In the genomic region with DNA sequence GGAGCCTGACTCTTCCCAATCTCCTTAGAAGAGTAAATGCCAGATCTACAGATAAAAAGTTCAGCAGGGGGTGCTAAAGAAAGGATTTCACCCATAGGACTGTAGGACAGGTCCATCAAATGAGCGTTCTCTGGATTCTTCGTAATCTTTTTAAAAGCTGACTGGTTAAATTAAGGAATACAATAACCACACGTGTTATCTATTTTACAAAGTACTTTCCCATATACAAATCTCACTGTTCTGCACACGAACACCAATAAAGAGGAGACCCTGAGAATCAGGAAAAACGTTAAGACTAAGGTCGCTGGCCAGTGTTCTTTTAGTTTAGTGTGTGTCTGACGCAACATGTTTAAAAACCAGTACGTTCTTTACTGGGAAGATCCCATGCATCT, we compare ENCODE assay signal across 8 cellular contexts. TPM values are rescaled to one million over a fixed set of nuclear protein-coding genes. Genes with fewer than 3 reads are reported as not detected.
DNase-seq lines count a peak whose midpoint lies in the region; ATAC-seq and TF ChIP-seq lines count a peak whose summit lies in the region.

No MANE protein-coding gene starts in this region.

- peak; percentile 79 for DNase-seq in ELR (ENCODE audit: low read depth)
- peak; percentile 53 for DNase-seq in HT-29 (ENCODE audit: low spot score)
- peak; percentile 68 for DNase-seq in RPMI7951 (ENCODE audit: low read depth)
- DNase-seq in epithelial cell of esophagus (ENCODE audit: low read depth) = peak; percentile 72
- DNase-seq in mucosa of descending colon = peak in 1 of 3 donors; percentile 12
- DNase-seq in activated CD4-positive, alpha-beta T cell treated with anti-CD3 and anti-CD28 coated beads for 1 hour = no peak
- no peak for DNase-seq in activated naive CD4-positive, alpha-beta T cell (lab: John Stamatoyannopoulos, UW)

- peak; percentile 31 for ATAC-seq in GM21515 (IDR thresholded peaks at IDR 0.05; ENCODE audit: unreplicated experiment)
- peak; percentile 51 for ATAC-seq in mucosa of descending colon

- H3K9me3 ChIP-seq in mucosa of descending colon = no peaks in the 10 kb centered on the region

- TF ChIP-seq CTCF in epithelial cell of esophagus (IDR thresholded peaks at IDR 0.05; ENCODE audit: insufficient read depth, low read depth, low read length, missing control alignments) = peak; percentile 41
- TF ChIP-seq CTCF in mucosa of descending colon (IDR thresholded peaks at IDR 0.05) = no peak

- H3K36me3 ChIP-seq in mucosa of descending colon (ENCODE audit: low read depth) = no peaks in the 10 kb centered on the region

- H3K4me1 ChIP-seq in mucosa of descending colon (ENCODE audit: low read depth) = peaks cover 6% of the 10 kb centered on the region

- intact Hi-C loops in mucosa of descending colon (cut with DNase I, micrococcal nuclease) = no loop called here

- H3K4me3 ChIP-seq in epithelial cell of esophagus (ENCODE audit: low read length) = peak overlapping the region; percentile 82
- peak overlapping the region; percentile 60 for H3K4me3 ChIP-seq in mucosa of descending colon

RNA-seq across cellular contexts. Expression of a gene that starts 0.5 kb away (rescaled TPM):
- 9.5 and 11.6 TPM in 2 replicates for total RNA-seq in HT-29 (2014; rRNA removed; shearing (Covaris generic))
- 23.1 and 24.5 TPM in 2 replicates for total RNA-seq in RPMI7951 (2014; rRNA removed; shearing (Covaris generic))
- total RNA-seq in mucosa of descending colon = 10 to 100 TPM in 2 of 3 donors, 1 to 10 TPM in 1; 8.8 to 22.8 (median 13.2) TPM

RNA-seq across cellular contexts. Expression of a gene that starts 0.7 kb away (rescaled TPM):
- total RNA-seq in HT-29 (2014; rRNA removed; shearing (Covaris generic)) = 0.20 and 0.89 TPM in 2 replicates
- total RNA-seq in RPMI7951 (2014; rRNA removed; shearing (Covaris generic)) = 22.5 and 22.6 TPM in 2 replicates
- total RNA-seq in mucosa of descending colon = 10 to 100 TPM in 1 of 3 donors, 1 to 10 TPM in 1, under 1 TPM in 1; 0.93 to 13.6 (median 2.9) TPM

RNA-seq across cellular contexts. Expression of a gene that starts 32.8 kb away (rescaled TPM):
- not detected in 2 replicates for total RNA-seq in HT-29 (2014; rRNA removed; shearing (Covaris generic))
- total RNA-seq in RPMI7951 (2014; rRNA removed; shearing (Covaris generic)) = 0.24 TPM in 1 of 2 replicates, not detected in the other
- total RNA-seq in mucosa of descending colon = not detected

Comparison
In these comparisons a context has a peak if more than half of its experiments do, and no peak if none do; other contexts are left out.
1. DNase-seq: peak in ELR (single experiment), HT-29 (single experiment), RPMI7951 (single experiment) and epithelial cell of esophagus (single experiment); none in activated CD4-positive, alpha-beta T cell treated with anti-CD3 and anti-CD28 coated beads for 1 hour (single experiment) and activated naive CD4-positive, alpha-beta T cell (0 of 4).